In the genomic region with DNA sequence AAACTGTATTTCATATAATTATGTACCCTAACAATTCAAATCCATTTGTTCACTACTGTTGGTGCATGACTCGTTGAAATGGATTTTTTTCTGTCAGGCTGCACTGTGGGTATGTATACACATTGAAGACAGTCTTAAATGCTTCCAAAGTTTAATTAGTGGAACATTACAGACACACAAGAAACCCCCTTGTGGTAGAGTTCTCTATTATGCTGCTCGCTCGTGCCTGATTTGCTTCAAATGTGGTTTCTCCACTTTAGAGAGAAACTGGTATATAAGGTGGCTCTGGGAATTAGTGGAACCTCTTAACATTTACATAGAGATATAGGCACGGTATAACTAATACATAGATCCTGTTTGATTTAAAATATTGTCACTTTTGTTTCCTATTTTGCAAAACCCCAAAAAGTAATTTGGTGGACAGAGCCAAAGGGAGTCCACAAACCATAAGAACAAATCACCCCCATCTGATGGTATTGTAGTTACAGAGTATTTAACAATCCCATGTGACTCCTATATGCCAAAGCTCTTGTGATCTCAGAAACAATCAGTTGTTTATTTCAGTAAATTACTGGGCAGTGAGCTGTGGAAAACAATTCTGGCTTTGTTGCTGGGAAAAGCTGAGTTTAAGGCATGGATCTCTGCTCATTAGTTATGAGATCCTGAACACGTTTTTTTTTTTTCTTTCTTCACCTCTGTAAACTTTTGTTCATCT, we compare ENCODE assay signal across 11 cellular contexts.
DNase-seq lines count a peak whose midpoint lies in the region; ATAC-seq lines count a peak whose summit lies in the region.
"Had no signal": no experiment of that assay in that cellular context is flagged by ENCODE, and none has a peak within 500 bp of the region (broad histone marks: within the 10 kb centered on the region; RNA-seq: fewer than 3 reads in every experiment).

No MANE protein-coding gene starts in this region.

- no peaks in the 10 kb centered on the region for H3K36me3 Mint-ChIP-seq in stimulated activated memory B cell treated with anti-CD40 and anti-IgM and Interleukin-4, amounts not matched to agents 10 μg/mL and 1 μg/mL and 100 μg/mL, for 72 hours

- H3K4me3 Mint-ChIP-seq in stimulated activated memory B cell treated with anti-CD40 and anti-IgM and Interleukin-4, amounts not matched to agents 10 μg/mL and 1 μg/mL and 100 μg/mL, for 72 hours: no peak overlapping the region

- ATAC-seq in GM19324 (IDR thresholded peaks at IDR 0.05; ENCODE audit: low FRiP score, unreplicated experiment) (peak; percentile 40), HG02870 (IDR thresholded peaks at IDR 0.05; ENCODE audit: unreplicated experiment) (peak; percentile 46)
- ATAC-seq in stimulated activated naive CD8-positive, alpha-beta T cell treated with anti-CD3 and anti-CD28 coated beads, Interleukin-15, Interleukin-2, amounts not matched to agents 100 U/mL and 50 U/mL, for 24 hours: peak; percentile 53
- no peak for ATAC-seq in stimulated activated memory B cell treated with anti-CD40 and anti-IgM and Interleukin-4, amounts not matched to agents 10 μg/mL and 1 μg/mL and 100 μg/mL, for 72 hours

- DNase-seq in astrocyte of the hippocampus (ENCODE audit: low read depth, low spot score) (peak; percentile 34), cerebellar nuclear complex (lab: John Stamatoyannopoulos, UW) (no peak), NCI-H1694 (lab: John Stamatoyannopoulos, UW) (no peak)
- DNase-seq in stimulated activated naive CD8-positive, alpha-beta T cell treated with anti-CD3 and anti-CD28 coated beads, Interleukin-15, Interleukin-2, amounts not matched to agents 100 U/mL and 50 U/mL, for 24 hours: no peak
- DNase-seq: activated naive CD4-positive, alpha-beta T cell treated with Interleukin-2 at 50 U/mL for 16 hours; GF-D8; islet precursor cell; KG1 had no signal

- H3K4me1 Mint-ChIP-seq in stimulated activated memory B cell treated with anti-CD40 and anti-IgM and Interleukin-4, amounts not matched to agents 10 μg/mL and 1 μg/mL and 100 μg/mL, for 72 hours: peaks cover 5% of the 10 kb centered on the region

- H3K27ac Mint-ChIP-seq in stimulated activated memory B cell treated with anti-CD40 and anti-IgM and Interleukin-4, amounts not matched to agents 10 μg/mL and 1 μg/mL and 100 μg/mL, for 72 hours: no peak overlapping the region

- peaks cover 3% of the 10 kb centered on the region for H3K9me3 Mint-ChIP-seq in stimulated activated memory B cell treated with anti-CD40 and anti-IgM and Interleukin-4, amounts not matched to agents 10 μg/mL and 1 μg/mL and 100 μg/mL, for 72 hours

- H3K27me3 Mint-ChIP-seq in stimulated activated memory B cell treated with anti-CD40 and anti-IgM and Interleukin-4, amounts not matched to agents 10 μg/mL and 1 μg/mL and 100 μg/mL, for 72 hours: peaks cover 10% of the 10 kb centered on the region
